1 cellular context compared by ENCODE assay signal in the genomic region with DNA sequence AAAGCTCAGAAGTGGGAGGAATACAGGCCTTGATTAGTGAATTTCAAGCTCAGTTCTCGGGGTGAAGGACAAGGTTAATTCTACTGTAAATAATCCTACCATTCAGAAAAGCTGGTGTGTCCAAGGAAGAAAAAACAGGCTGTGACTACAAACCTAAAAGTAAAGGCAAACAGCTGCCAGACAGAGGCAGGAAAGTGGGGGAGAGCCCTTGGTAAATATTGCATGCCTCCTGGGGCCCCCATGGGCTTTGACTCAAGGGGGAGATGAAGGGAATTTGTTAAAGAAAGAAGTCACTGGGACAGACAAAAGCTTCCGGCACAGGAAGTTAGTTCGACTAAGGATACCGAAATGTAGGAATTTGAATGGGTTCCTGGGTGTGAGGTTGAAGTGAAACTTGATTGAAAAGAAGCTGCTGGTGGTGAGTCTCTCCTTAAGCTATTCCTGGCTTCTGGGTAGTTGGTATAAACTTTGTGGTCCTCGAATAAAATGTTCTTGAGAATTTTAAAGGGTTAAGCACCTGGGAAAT.
TF ChIP-seq lines count a peak whose summit lies in the region.

No MANE protein-coding gene starts in this region.

TF ChIP-seq in H1, 55 proteins besides CTCF, POLR2A, EP300 and RAD21:
- TF ChIP-seq ASH2L (IDR thresholded peaks at IDR 0.05; ENCODE audit: low read length) (peak; percentile 29), SP1 (IDR thresholded peaks at IDR 0.05; ENCODE audit: low read depth, low read length) (peak; percentile 69; the same call in 1 of the 2 replicates), TAF1 (IDR thresholded peaks at IDR 0.05; ENCODE audit: low read depth, low read length) (0 out of 2 replicates have a peak, but pooled peaks have one; percentile 44), TBP (IDR thresholded peaks at IDR 0.05; ENCODE audit: low read depth, low read length) (0 out of 2 replicates have a peak, but pooled peaks have one; percentile 24), TCF12 (IDR thresholded peaks at IDR 0.05; ENCODE audit: low read depth, low read length) (0 out of 2 replicates have a peak, but pooled peaks have one; percentile 8)
- TF ChIP-seq, protein P1, sequence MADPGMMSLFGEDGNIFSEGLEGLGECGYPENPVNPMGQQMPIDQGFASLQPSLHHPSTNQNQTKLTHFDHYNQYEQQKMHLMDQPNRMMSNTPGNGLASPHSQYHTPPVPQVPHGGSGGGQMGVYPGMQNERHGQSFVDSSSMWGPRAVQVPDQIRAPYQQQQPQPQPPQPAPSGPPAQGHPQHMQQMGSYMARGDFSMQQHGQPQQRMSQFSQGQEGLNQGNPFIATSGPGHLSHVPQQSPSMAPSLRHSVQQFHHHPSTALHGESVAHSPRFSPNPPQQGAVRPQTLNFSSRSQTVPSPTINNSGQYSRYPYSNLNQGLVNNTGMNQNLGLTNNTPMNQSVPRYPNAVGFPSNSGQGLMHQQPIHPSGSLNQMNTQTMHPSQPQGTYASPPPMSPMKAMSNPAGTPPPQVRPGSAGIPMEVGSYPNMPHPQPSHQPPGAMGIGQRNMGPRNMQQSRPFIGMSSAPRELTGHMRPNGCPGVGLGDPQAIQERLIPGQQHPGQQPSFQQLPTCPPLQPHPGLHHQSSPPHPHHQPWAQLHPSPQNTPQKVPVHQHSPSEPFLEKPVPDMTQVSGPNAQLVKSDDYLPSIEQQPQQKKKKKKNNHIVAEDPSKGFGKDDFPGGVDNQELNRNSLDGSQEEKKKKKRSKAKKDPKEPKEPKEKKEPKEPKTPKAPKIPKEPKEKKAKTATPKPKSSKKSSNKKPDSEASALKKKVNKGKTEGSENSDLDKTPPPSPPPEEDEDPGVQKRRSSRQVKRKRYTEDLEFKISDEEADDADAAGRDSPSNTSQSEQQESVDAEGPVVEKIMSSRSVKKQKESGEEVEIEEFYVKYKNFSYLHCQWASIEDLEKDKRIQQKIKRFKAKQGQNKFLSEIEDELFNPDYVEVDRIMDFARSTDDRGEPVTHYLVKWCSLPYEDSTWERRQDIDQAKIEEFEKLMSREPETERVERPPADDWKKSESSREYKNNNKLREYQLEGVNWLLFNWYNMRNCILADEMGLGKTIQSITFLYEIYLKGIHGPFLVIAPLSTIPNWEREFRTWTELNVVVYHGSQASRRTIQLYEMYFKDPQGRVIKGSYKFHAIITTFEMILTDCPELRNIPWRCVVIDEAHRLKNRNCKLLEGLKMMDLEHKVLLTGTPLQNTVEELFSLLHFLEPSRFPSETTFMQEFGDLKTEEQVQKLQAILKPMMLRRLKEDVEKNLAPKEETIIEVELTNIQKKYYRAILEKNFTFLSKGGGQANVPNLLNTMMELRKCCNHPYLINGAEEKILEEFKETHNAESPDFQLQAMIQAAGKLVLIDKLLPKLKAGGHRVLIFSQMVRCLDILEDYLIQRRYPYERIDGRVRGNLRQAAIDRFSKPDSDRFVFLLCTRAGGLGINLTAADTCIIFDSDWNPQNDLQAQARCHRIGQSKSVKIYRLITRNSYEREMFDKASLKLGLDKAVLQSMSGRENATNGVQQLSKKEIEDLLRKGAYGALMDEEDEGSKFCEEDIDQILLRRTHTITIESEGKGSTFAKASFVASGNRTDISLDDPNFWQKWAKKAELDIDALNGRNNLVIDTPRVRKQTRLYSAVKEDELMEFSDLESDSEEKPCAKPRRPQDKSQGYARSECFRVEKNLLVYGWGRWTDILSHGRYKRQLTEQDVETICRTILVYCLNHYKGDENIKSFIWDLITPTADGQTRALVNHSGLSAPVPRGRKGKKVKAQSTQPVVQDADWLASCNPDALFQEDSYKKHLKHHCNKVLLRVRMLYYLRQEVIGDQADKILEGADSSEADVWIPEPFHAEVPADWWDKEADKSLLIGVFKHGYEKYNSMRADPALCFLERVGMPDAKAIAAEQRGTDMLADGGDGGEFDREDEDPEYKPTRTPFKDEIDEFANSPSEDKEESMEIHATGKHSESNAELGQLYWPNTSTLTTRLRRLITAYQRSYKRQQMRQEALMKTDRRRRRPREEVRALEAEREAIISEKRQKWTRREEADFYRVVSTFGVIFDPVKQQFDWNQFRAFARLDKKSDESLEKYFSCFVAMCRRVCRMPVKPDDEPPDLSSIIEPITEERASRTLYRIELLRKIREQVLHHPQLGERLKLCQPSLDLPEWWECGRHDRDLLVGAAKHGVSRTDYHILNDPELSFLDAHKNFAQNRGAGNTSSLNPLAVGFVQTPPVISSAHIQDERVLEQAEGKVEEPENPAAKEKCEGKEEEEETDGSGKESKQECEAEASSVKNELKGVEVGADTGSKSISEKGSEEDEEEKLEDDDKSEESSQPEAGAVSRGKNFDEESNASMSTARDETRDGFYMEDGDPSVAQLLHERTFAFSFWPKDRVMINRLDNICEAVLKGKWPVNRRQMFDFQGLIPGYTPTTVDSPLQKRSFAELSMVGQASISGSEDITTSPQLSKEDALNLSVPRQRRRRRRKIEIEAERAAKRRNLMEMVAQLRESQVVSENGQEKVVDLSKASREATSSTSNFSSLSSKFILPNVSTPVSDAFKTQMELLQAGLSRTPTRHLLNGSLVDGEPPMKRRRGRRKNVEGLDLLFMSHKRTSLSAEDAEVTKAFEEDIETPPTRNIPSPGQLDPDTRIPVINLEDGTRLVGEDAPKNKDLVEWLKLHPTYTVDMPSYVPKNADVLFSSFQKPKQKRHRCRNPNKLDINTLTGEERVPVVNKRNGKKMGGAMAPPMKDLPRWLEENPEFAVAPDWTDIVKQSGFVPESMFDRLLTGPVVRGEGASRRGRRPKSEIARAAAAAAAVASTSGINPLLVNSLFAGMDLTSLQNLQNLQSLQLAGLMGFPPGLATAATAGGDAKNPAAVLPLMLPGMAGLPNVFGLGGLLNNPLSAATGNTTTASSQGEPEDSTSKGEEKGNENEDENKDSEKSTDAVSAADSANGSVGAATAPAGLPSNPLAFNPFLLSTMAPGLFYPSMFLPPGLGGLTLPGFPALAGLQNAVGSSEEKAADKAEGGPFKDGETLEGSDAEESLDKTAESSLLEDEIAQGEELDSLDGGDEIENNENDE (IDR thresholded peaks at IDR 0.05; ENCODE audit: insufficient replicate concordance, low read length), result peak; percentile 60
